Comparison of ENCODE assay signal across 14 cellular contexts in the genomic region with DNA sequence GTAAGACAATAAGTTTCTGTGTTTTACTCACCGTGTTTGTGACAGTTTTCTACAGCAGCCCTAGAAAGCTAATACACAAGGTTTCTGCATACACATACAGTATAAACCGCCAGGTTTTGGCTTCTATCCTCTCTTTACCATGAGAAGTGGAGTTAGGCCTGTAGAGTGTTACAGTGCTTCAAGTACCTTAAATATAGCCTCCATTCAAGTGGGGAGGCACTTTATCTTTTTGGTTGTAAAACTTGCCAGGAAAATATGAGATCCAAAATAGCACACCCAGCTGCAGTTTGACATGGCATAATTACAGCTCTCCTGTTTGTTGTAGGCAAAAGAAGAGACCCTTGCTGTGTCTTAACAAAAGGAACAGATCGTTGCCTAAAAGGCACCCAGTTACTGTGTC.
"Had no signal": no experiment of that assay in that cellular context is flagged by ENCODE, and none has a peak within 500 bp of the region (broad histone marks: within the 10 kb centered on the region; RNA-seq: fewer than 3 reads in every experiment).

No MANE protein-coding gene starts in this region.

- H3K27me3 ChIP-seq: stomach, upper lobe of right lung had no signal

- H3K27ac ChIP-seq: foreskin keratinocyte, lower lobe of right lung, stomach, thoracic aorta, upper lobe of right lung had no signal

- H3K9me3 ChIP-seq: lower lobe of right lung, thoracic aorta, upper lobe of right lung had no signal

- H3K4me1 ChIP-seq: foreskin keratinocyte, lower lobe of right lung, upper lobe of right lung had no signal

- H3K27ac Mint-ChIP-seq: effector memory CD8-positive, alpha-beta T cell had no signal

- ATAC-seq: effector memory CD8-positive, alpha-beta T cell; foreskin keratinocyte; lower lobe of right lung; upper lobe of right lung had no signal

- DNase-seq: activated naive CD4-positive, alpha-beta T cell; activated T-cell treated with anti-CD3 and anti-CD28 coated beads for 4 hours; anterior cingulate cortex; dermis blood vessel endothelial cell; effector memory CD8-positive, alpha-beta T cell; foreskin keratinocyte; glutamatergic neuron; lower lobe of right lung; nephron progenitor cell; stimulated activated CD4-positive, alpha-beta T cell treated with anti-CD3 and anti-CD28 coated beads, Interleukin-1b, Interleukin-23, amount 100 ng/mL, for 48 hours; stomach; T-helper 9 cell; upper lobe of right lung had no signal

- H3K36me3 ChIP-seq: lower lobe of right lung, stomach, thoracic aorta, upper lobe of right lung had no signal

- H3K4me3 ChIP-seq: lower lobe of right lung, stomach, thoracic aorta, upper lobe of right lung had no signal

- H3K4me3 Mint-ChIP-seq: effector memory CD8-positive, alpha-beta T cell; nephron progenitor cell had no signal
